ENCODE assay signal across 15 cellular contexts in genomic region chr9:38142201-38142600, GRCh38.
DNase-seq lines count a peak whose midpoint lies in the region; ATAC-seq and TF ChIP-seq lines count a peak whose summit lies in the region.
"Had no signal": no experiment of that assay in that cellular context is flagged by ENCODE, and none has a peak within 500 bp of the region (broad histone marks: within the 10 kb centered on the region; RNA-seq: fewer than 3 reads in every experiment).

No MANE protein-coding gene starts in this region.

- peak overlapping the region; percentile 76 for H3K4me2 ChIP-seq in SK-N-SH

- peak overlapping the region; percentile 26; the same call in 1 of the 2 replicates for H3K9ac ChIP-seq in SK-N-SH

- no peak overlapping the region for H3K4me3 Mint-ChIP-seq in activated CD8-positive, alpha-beta T cell treated with anti-CD3 and anti-CD28 coated beads for 36 hours

- H3F3A ChIP-seq in SK-N-SH (replicated peaks; ENCODE audit: insufficient read depth) = peaks cover 20% of the 10 kb centered on the region

- peak; percentile 44 for DNase-seq in NCI-H82 (lab: John Stamatoyannopoulos, UW)
- no peak for DNase-seq in NCI-H82 treated with DMSO at 0.1 percent for 48 hours (lab: John Stamatoyannopoulos, UW; ENCODE audit: unreplicated experiment)
- no peak for DNase-seq in SK-N-SH
- peak; percentile 76 for DNase-seq in glomerular visceral epithelial cell (ENCODE audit: extremely low spot score)
- DNase-seq in thoracic aorta (ENCODE audit: low spot score) = no peak
- DNase-seq in activated CD4-positive, alpha-beta T cell treated with anti-CD3 and anti-CD28 coated beads for 48 hours = no peak
- no peak for DNase-seq in NCI-H524 treated with DMSO at 0.1 percent for 48 hours (lab: John Stamatoyannopoulos, UW)
- DNase-seq in activated CD8-positive, alpha-beta T cell treated with anti-CD3 and anti-CD28 coated beads for 36 hours = no peak
- DNase-seq: activated CD4-positive, alpha-beta T cell treated with anti-CD3 and anti-CD28 coated beads for 1 hour; activated T-cell treated with anti-CD3 and anti-CD28 coated beads for 4 hours; midbrain; MV-4-11; ovary had no signal

- H3K9me3 ChIP-seq in SK-N-SH (no peaks in the 10 kb centered on the region), thoracic aorta (no peaks in the 10 kb centered on the region)
- H3K9me3 ChIP-seq: ovary had no signal

- TF ChIP-seq EP300 in SK-N-SH (IDR thresholded peaks at IDR 0.05; ENCODE audit: borderline replicate concordance in 1 of 2, low read depth in 1 of 2, low read length in 1 of 2) = 0 out of 4 replicates have a peak, but pooled peaks of 1 of the 2 experiments have one; percentile 19

- TF ChIP-seq RAD21 in SK-N-SH (IDR thresholded peaks at IDR 0.05; ENCODE audit: low read length) = no peak

- no peak overlapping the region for H3K27ac Mint-ChIP-seq in activated CD8-positive, alpha-beta T cell treated with anti-CD3 and anti-CD28 coated beads for 36 hours

- no peaks in the 10 kb centered on the region for H3K79me2 ChIP-seq in SK-N-SH (ENCODE audit: insufficient read depth)

- H3K9me2 ChIP-seq in SK-N-SH = no peaks in the 10 kb centered on the region

- no peak for TF ChIP-seq CTCF in SK-N-SH (IDR thresholded peaks at IDR 0.05)
- TF ChIP-seq CTCF in thoracic aorta (IDR thresholded peaks at IDR 0.05) = no peak
- no peak for TF ChIP-seq CTCF in activated CD8-positive, alpha-beta T cell treated with anti-CD3 and anti-CD28 coated beads for 36 hours (IDR thresholded peaks at IDR 0.05)

- no peaks in the 10 kb centered on the region for H3K36me3 ChIP-seq in SK-N-SH (replicated peaks in 1 of 2; ENCODE audit: control insufficient read depth in 1 of 2, insufficient read depth in 2 of 2, low read length in 1 of 2)
- H3K36me3 ChIP-seq in thoracic aorta = no peaks in the 10 kb centered on the region
- H3K36me3 ChIP-seq: ovary had no signal

- H3K9me3 Mint-ChIP-seq in activated CD8-positive, alpha-beta T cell treated with anti-CD3 and anti-CD28 coated beads for 36 hours = no peaks in the 10 kb centered on the region

- peak; percentile 28 for ATAC-seq in thoracic aorta (ENCODE audit: insufficient number of reproducible peaks, low FRiP score, low read depth)
- no peak for ATAC-seq in activated CD8-positive, alpha-beta T cell treated with anti-CD3 and anti-CD28 coated beads for 36 hours
- ATAC-seq: esophagus mucosa had no signal

- no peaks in the 10 kb centered on the region for H3K4me1 Mint-ChIP-seq in activated CD8-positive, alpha-beta T cell treated with anti-CD3 and anti-CD28 coated beads for 36 hours (ENCODE audit: low read depth)

- H4K20me1 ChIP-seq in SK-N-SH (ENCODE audit: insufficient read depth) = no peaks in the 10 kb centered on the region

- intact Hi-C loops in activated CD8-positive, alpha-beta T cell treated with anti-CD3 and anti-CD28 coated beads for 36 hours (cut with micrococcal nuclease) = no loop called here

- CTCF ChIA-PET in SK-N-SH (lab: Yijun Ruan, JAX) = interaction anchor here (1.2 to 2.3 kb wide), 3 partner anchors 10 to 239 kb away, joined by 3 to 10 read pairs (median 5); no protein-coding TSS in a partner anchor
- CTCF ChIA-PET in activated CD8-positive, alpha-beta T cell treated with anti-CD3 and anti-CD28 coated beads for 36 hours (lab: Charles Lee) = interaction anchor here (1.1 to 1.4 kb wide), 2 partner anchors 18 to 229 kb away, joined by 4 to 6 read pairs; no protein-coding TSS in a partner anchor

- POLR2A ChIA-PET in SK-N-SH (lab: Yijun Ruan, JAX) = no interaction called here
- POLR2A ChIA-PET in activated CD8-positive, alpha-beta T cell treated with anti-CD3 and anti-CD28 coated beads for 36 hours (lab: Charles Lee) = no interaction called here

- peaks cover 26% of the 10 kb centered on the region for H3K27me3 Mint-ChIP-seq in activated CD8-positive, alpha-beta T cell treated with anti-CD3 and anti-CD28 coated beads for 36 hours

- H3K4me1 ChIP-seq in SK-N-SH (ENCODE audit: control insufficient read depth in 1 of 2, insufficient read depth in 2 of 2, low read depth in 1 of 2, low read length in 1 of 2) (peaks cover 15 to 20% of the 10 kb centered on the region in 2 experiments), thoracic aorta (ENCODE audit: control insufficient read depth in 1 of 2, low read depth in 2 of 2) (peaks cover 0 to 13% of the 10 kb centered on the region in 2 donors)

- H3K4me3 ChIP-seq in SK-N-SH (ENCODE audit: low read depth in 2 of 2, low read length in 1 of 2) (peak overlapping the region in 1 of 2 experiments; percentile 11; a peak in 2 of 4 replicates), thoracic aorta (no peak overlapping the region)
- H3K4me3 ChIP-seq: ovary had no signal

- peak overlapping the region; percentile 31 to 68; a peak in 3 of 4 replicates for H3K27ac ChIP-seq in SK-N-SH (ENCODE audit: low read depth in 2 of 2, low read length in 1 of 2)
- no peak overlapping the region for H3K27ac ChIP-seq in thoracic aorta
- H3K27ac ChIP-seq: 22Rv1, ovary had no signal

- H2AFZ ChIP-seq in SK-N-SH (ENCODE audit: low read depth) = peak overlapping the region; percentile 71; the same call in 1 of the 2 replicates

- H3K36me3 Mint-ChIP-seq in activated CD8-positive, alpha-beta T cell treated with anti-CD3 and anti-CD28 coated beads for 36 hours (ENCODE audit: low read depth) = no peaks in the 10 kb centered on the region

- H3K27me3 ChIP-seq in SK-N-SH (ENCODE audit: insufficient read depth) (no peaks in the 10 kb centered on the region; the same call in 1 of the 2 replicates), thoracic aorta (replicated peaks; ENCODE audit: insufficient read depth) (no peaks in the 10 kb centered on the region)
- H3K27me3 ChIP-seq: ovary had no signal

TF ChIP-seq in SK-N-SH, 30 proteins besides CTCF, POLR2A, EP300 and RAD21:
- TF ChIP-seq CHD2 (IDR thresholded peaks at IDR 0.05; ENCODE audit: low read length, partially characterized antibody) = no peak
- TF ChIP-seq JUND (IDR thresholded peaks at IDR 0.05) = 0 out of 2 replicates have a peak, but pooled peaks have one; percentile 14
- TF ChIP-seq TCF12 (IDR thresholded peaks at IDR 0.05) = peak; percentile 22; the same call in 1 of the 2 replicates

Comparison
In these comparisons a context has a peak if more than half of its experiments do, and no peak if none do; other contexts are left out.
1. DNase-seq: peak in NCI-H82 (single experiment) and glomerular visceral epithelial cell (single experiment); none in NCI-H82 treated with DMSO at 0.1 percent for 48 hours (single experiment), SK-N-SH (single experiment), thoracic aorta (single experiment), activated CD4-positive, alpha-beta T cell treated with anti-CD3 and anti-CD28 coated beads for 48 hours (single experiment), NCI-H524 treated with DMSO at 0.1 percent for 48 hours (single experiment) and activated CD8-positive, alpha-beta T cell treated with anti-CD3 and anti-CD28 coated beads for 36 hours (single experiment).
2. H3K27ac ChIP-seq: peak in SK-N-SH (2 of 2); none in thoracic aorta (0 of 2).